In the genomic region with DNA sequence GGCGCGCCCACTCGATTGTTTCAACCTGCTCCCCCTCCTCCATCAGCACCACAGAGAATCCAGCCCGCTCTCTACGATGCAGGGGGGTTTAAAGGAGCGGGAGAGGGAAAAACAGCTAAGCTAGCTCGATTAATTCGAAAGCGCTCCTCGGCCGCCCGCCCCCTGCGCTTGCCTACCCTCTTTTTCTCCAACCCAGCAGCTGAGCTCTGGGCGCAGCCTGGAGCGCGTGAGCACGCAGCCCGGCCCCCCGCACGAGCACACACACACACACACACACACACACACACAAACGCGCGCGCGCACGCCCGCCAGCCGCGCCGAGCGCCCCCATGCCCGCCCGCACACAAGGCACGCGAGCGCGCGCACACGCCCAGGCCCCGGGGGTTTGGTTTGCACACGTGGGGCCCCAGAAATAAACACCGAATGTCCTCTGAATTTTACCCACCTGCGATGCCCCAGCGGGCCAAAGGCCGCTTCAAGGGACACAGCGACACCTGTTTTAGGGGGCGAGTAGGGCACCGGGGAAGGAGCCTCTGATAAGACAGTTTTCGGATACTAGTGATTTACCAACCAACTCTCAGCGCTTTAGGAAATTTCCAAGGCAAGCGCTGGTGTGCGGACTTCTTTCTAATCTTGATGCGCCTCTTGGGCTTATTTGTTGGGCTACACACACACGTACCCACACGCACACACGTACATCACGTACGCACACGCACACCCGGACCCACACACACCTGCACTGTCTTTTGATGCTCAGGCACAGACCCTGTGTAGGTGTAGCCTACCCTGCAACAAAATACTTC, we compare ENCODE assay signal across 8 cellular contexts. TPM values are rescaled to one million over a fixed set of nuclear protein-coding genes. Genes with fewer than 3 reads are reported as not detected.
DNase-seq lines count a peak whose midpoint lies in the region; ATAC-seq and TF ChIP-seq lines count a peak whose summit lies in the region.

No MANE protein-coding gene starts in this region.

- ATAC-seq in GM19023 (IDR thresholded peaks at IDR 0.05; ENCODE audit: unreplicated experiment) = no peak
- ATAC-seq in HG02973 (IDR thresholded peaks at IDR 0.05; ENCODE audit: unreplicated experiment) = no peak
- no peak for ATAC-seq in GM19463 (IDR thresholded peaks at IDR 0.05; ENCODE audit: unreplicated experiment)

- DNase-seq in DMS114 treated with DMSO at 0.1 percent for 48 hours (lab: John Stamatoyannopoulos, UW; ENCODE audit: unreplicated experiment) (peak; percentile 29), HFF-Myc (ENCODE audit: extremely low read depth, low read depth) (no peak), dermis blood vessel endothelial cell (peak; percentile 73)

- no peak overlapping the region for H3K27ac ChIP-seq in mucosa of rectum (ENCODE audit: low read depth in 2 of 2, low read length in 2 of 2)

- peak overlapping the region in 1 of 2 donors; percentile 1 for H3K9ac ChIP-seq in mucosa of rectum (ENCODE audit: low read depth in 1 of 2, low read length in 2 of 2)

- peaks cover 0 to 2% of the 10 kb centered on the region in 2 donors for H3K9me3 ChIP-seq in mucosa of rectum (ENCODE audit: control insufficient read depth in 2 of 2, low read length in 2 of 2)

- H3K4me1 ChIP-seq in mucosa of rectum (ENCODE audit: control insufficient read depth in 2 of 2, insufficient read depth in 2 of 2, low read length in 2 of 2) = peaks cover 16 to 26% of the 10 kb centered on the region in 2 donors

- H3K4me3 ChIP-seq in HFF-Myc (replicated peaks; ENCODE audit: low read depth, low read length) = 0 out of 2 replicates have a peak overlapping the region, but pooled peaks have one; percentile 2
- peak overlapping the region; percentile 50 to 60 for H3K4me3 ChIP-seq in mucosa of rectum (ENCODE audit: low read length in 2 of 2)

- no peaks in the 10 kb centered on the region for H3K36me3 ChIP-seq in mucosa of rectum (ENCODE audit: control insufficient read depth in 2 of 2, insufficient read depth in 2 of 2, low read length in 2 of 2)

- no peak for TF ChIP-seq CTCF in HFF-Myc (IDR thresholded peaks at IDR 0.05; ENCODE audit: low read depth, low read length, missing control alignments)

- peaks cover 62 to 75% of the 10 kb centered on the region in 2 donors for H3K27me3 ChIP-seq in mucosa of rectum (ENCODE audit: control insufficient read depth in 2 of 2, insufficient read depth in 2 of 2, low read length in 2 of 2)

TF ChIP-seq in PFSK-1, 5 proteins besides CTCF, POLR2A, EP300 and RAD21:
- TF ChIP-seq TAF1 (IDR thresholded peaks at IDR 0.05; ENCODE audit: borderline replicate concordance, insufficient read depth, low read length) = no peak
- peak; percentile 82 for TF ChIP-seq FOXP2 (optimal IDR thresholded peaks at IDR 0.05; ENCODE audit: borderline replicate concordance, extremely low read depth, extremely low read length, insufficient read depth)

RNA-seq across cellular contexts. Expression of a gene that starts 0.8 kb away (rescaled TPM):
- 23.0 TPM for polyA plus RNA-seq in PFSK-1 (2012; ENCODE audit: insufficient read length, low read depth)
- total RNA-seq in dermis blood vessel endothelial cell = 43.4 and 56.3 TPM in 2 replicates
